ENCODE assay signal across 9 cellular contexts in the genomic region with DNA sequence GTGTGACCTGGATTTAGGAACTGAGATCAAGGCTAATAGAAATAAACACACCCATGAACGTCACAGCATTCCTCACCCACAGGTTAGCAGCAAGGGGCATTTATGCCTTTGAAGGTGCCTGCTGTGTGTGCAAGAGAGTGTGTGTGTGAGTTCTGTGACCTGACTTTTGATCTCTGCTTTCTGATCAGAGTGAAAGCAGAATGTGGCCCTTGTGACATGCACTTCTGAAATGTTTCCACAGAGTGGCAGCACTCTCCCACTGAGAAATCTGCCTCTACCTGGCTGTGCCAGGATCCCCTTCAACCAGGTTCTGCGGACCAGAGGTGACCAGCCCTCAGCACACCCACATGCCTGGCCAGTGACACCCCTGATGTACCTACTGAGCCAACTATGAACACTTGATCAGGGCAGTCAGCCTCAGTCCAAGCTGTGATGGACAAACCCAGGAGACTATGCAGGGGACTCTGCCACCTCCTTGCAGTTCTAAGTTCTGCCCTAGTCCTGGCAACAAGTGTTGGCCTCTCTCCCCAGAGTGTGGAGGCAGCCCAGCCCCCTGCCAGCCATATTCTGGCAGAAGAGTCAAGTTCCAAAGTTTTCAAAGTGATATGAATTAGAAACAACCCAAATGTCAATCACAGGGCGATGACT. TPM values are rescaled to one million over a fixed set of nuclear protein-coding genes. Genes with fewer than 3 reads are reported as not detected.
A peak's percentile ranks its signal among the peaks of the same experiment; 100 is the strongest.
DNase-seq lines count a peak whose midpoint lies in the region; ATAC-seq and TF ChIP-seq lines count a peak whose summit lies in the region.
"Had no signal": no experiment of that assay in that cellular context is flagged by ENCODE, and none has a peak within 500 bp of the region (broad histone marks: within the 10 kb centered on the region; RNA-seq: fewer than 3 reads in every experiment).

No MANE protein-coding gene starts in this region.

- no peak overlapping the region for H2BK120ac ChIP-seq in H9 (ENCODE audit: low read depth, low read length, poor library complexity, severe bottlenecking)

- intact Hi-C loops in left ventricle myocardium superior (cut with micrococcal nuclease), result loop anchor here (5.0 kb wide), 1 partner anchor 188 kb away; no protein-coding TSS in a partner anchor

- no peaks in the 10 kb centered on the region for H3K79me2 ChIP-seq in H9 (ENCODE audit: insufficient read depth, low read length)

- H3K23ac ChIP-seq in H9 (ENCODE audit: insufficient read length, low read depth, low read length), result no peak overlapping the region

- H4K91ac ChIP-seq in H9 (ENCODE audit: insufficient read length, low read depth, low read length), result no peak overlapping the region

- CTCF ChIA-PET in activated CD8-positive, alpha-beta T cell treated with anti-CD3 and anti-CD28 coated beads, Interleukin-2, amount 10 ng/mL, durations not matched to agents 7 days and 5 days (lab: Charles Lee), result interaction anchor here (1.0 to 4.1 kb wide), 8 partner anchors 12 to 197 kb away, joined by 3 to 32 read pairs (median 4); no protein-coding TSS in a partner anchor

- no peaks in the 10 kb centered on the region for H3K79me1 ChIP-seq in H9 (ENCODE audit: insufficient read depth, low read depth, low read length, poor library complexity, severe bottlenecking)

- H2AFZ ChIP-seq in H9 (ENCODE audit: low read length), result no peak overlapping the region

- no peaks in the 10 kb centered on the region for H3K27me3 ChIP-seq in H9 (ENCODE audit: insufficient read depth, low read length)

- no peak overlapping the region for H3T11ph ChIP-seq in H9 (ENCODE audit: low read length)

- no peak overlapping the region for H2BK15ac ChIP-seq in H9 (ENCODE audit: low read depth, low read length)

- no peak overlapping the region for H3K18ac ChIP-seq in H9 (ENCODE audit: insufficient read length, low read depth, low read length)

- no peaks in the 10 kb centered on the region for H4K20me1 ChIP-seq in H9 (ENCODE audit: control insufficient read depth, insufficient read depth, insufficient read length)

- H3K23me2 ChIP-seq in H9 (ENCODE audit: insufficient read length, low read depth, low read length, poor library complexity, severe bottlenecking), result no peaks in the 10 kb centered on the region

- no peak overlapping the region for H2BK12ac ChIP-seq in H9 (ENCODE audit: insufficient read length, low read depth, low read length)

- DNase-seq in activated CD4-positive, alpha-beta T cell treated with anti-CD3 and anti-CD28 coated beads for 48 hours, result peak; percentile 37
- DNase-seq in activated CD4-positive, alpha-beta T cell treated with anti-CD3 and anti-CD28 coated beads for 1 hour, result no peak
- peak; percentile 66 for DNase-seq in H9
- peak; percentile 16 for DNase-seq in NCI-H2107 treated with DMSO at 0.1 percent for 48 hours (lab: John Stamatoyannopoulos, UW; ENCODE audit: unreplicated experiment)
- peak; percentile 47 for DNase-seq in activated CD8-positive, alpha-beta T cell treated with anti-CD3 and anti-CD28 coated beads, Interleukin-2, amount 10 ng/mL, durations not matched to agents 7 days and 5 days
- DNase-seq in left ventricle myocardium superior, result no peak
- peak; percentile 26 to 32 for DNase-seq in stimulated activated CD4-positive, alpha-beta T cell treated with anti-CD3 and anti-CD28 coated beads, Interleukin-2, amount 100 ng/mL, for 24 hours
- DNase-seq: activated T-cell treated with anti-CD3 and anti-CD28 coated beads, Interleukin-2, amount 50 U/mL, for 4 hours had no signal

- H4K8ac ChIP-seq in H9 (replicated peaks; ENCODE audit: insufficient read length, low read depth, low read length), result no peak overlapping the region

- H3K9me3 ChIP-seq in H9 (ENCODE audit: control insufficient read depth, low read depth, low read length), result no peaks in the 10 kb centered on the region

- no peak overlapping the region for H3K56ac ChIP-seq in H9 (ENCODE audit: insufficient read length, low read depth, low read length)

- H3K4ac ChIP-seq in H9 (ENCODE audit: low read depth, low read length), result no peak overlapping the region

- no peaks in the 10 kb centered on the region for H3K4me1 ChIP-seq in H9 (ENCODE audit: insufficient read depth, low read length)

- H3K36me3 Mint-ChIP-seq in H9 (ENCODE audit: insufficient read depth in 1 of 3, low read depth in 3 of 3), result no peaks in the 10 kb centered on the region
- no peaks in the 10 kb centered on the region for H3K36me3 Mint-ChIP-seq in activated CD8-positive, alpha-beta T cell treated with anti-CD3 and anti-CD28 coated beads, Interleukin-2, amount 10 ng/mL, durations not matched to agents 7 days and 5 days (ENCODE audit: low read depth)

- H3K27ac Mint-ChIP-seq in H9, result no peak overlapping the region
- no peak overlapping the region for H3K27ac Mint-ChIP-seq in activated CD8-positive, alpha-beta T cell treated with anti-CD3 and anti-CD28 coated beads, Interleukin-2, amount 10 ng/mL, durations not matched to agents 7 days and 5 days

- no peak overlapping the region for H3K14ac ChIP-seq in H9 (ENCODE audit: insufficient read depth, low read length)

- no peaks in the 10 kb centered on the region for H3K27me3 Mint-ChIP-seq in H9 (ENCODE audit: low read depth)
- H3K27me3 Mint-ChIP-seq in activated CD8-positive, alpha-beta T cell treated with anti-CD3 and anti-CD28 coated beads, Interleukin-2, amount 10 ng/mL, durations not matched to agents 7 days and 5 days (ENCODE audit: low read depth), result peaks cover 25% of the 10 kb centered on the region

- POLR2A ChIA-PET in activated CD8-positive, alpha-beta T cell treated with anti-CD3 and anti-CD28 coated beads, Interleukin-2, amount 10 ng/mL, durations not matched to agents 7 days and 5 days (lab: Charles Lee), result no interaction called here

- no peak overlapping the region for H2BK20ac ChIP-seq in H9 (ENCODE audit: low read depth, low read length, poor library complexity, severe bottlenecking)

- H3K4me1 Mint-ChIP-seq in H9, result no peaks in the 10 kb centered on the region; a peak in 1 of 4 replicates
- H3K4me1 Mint-ChIP-seq in activated CD8-positive, alpha-beta T cell treated with anti-CD3 and anti-CD28 coated beads, Interleukin-2, amount 10 ng/mL, durations not matched to agents 7 days and 5 days (ENCODE audit: low read depth), result peaks cover 2% of the 10 kb centered on the region

- no peaks in the 10 kb centered on the region for H3K9me3 Mint-ChIP-seq in H9
- H3K9me3 Mint-ChIP-seq in activated CD8-positive, alpha-beta T cell treated with anti-CD3 and anti-CD28 coated beads, Interleukin-2, amount 10 ng/mL, durations not matched to agents 7 days and 5 days (ENCODE audit: insufficient read depth), result no peaks in the 10 kb centered on the region
- H3K9me3 Mint-ChIP-seq: activated T-cell treated with anti-CD3 and anti-CD28 coated beads, Interleukin-2, amount 50 U/mL, for 4 hours had no signal

- no CpG with 5 or more reads among the region's 3 CpGs for WGBS in H9 (ENCODE audit: extremely low coverage, insufficient read length, low lambda C conversion rate)

- no peak overlapping the region for H2BK5ac ChIP-seq in H9 (ENCODE audit: insufficient read length, low read length)

- H3K9ac ChIP-seq in H9 (ENCODE audit: extremely low read depth, insufficient read length, low read length), result no peak overlapping the region

- peak; percentile 47 for ATAC-seq in activated CD8-positive, alpha-beta T cell treated with anti-CD3 and anti-CD28 coated beads, Interleukin-2, amount 10 ng/mL, durations not matched to agents 7 days and 5 days
- ATAC-seq in left ventricle myocardium superior (peak; percentile 68), HG03135 (IDR thresholded peaks at IDR 0.05; ENCODE audit: unreplicated experiment) (no peak)

- no peak overlapping the region for H3K4me2 ChIP-seq in H9 (ENCODE audit: insufficient read depth, insufficient read length, low read length)

- H3K4me3 Mint-ChIP-seq in H9, result no peak overlapping the region
- H3K4me3 Mint-ChIP-seq in activated CD8-positive, alpha-beta T cell treated with anti-CD3 and anti-CD28 coated beads, Interleukin-2, amount 10 ng/mL, durations not matched to agents 7 days and 5 days, result no peak overlapping the region
- H3K4me3 Mint-ChIP-seq: activated T-cell treated with anti-CD3 and anti-CD28 coated beads, Interleukin-2, amount 50 U/mL, for 4 hours had no signal

- H2AK5ac ChIP-seq in H9 (ENCODE audit: insufficient read length, low read length), result no peak overlapping the region

- no peak overlapping the region for H4K5ac ChIP-seq in H9 (ENCODE audit: insufficient read length, low read depth, low read length)

- TF ChIP-seq CTCF in H9 (conservative IDR thresholded peaks at IDR 0.05), result peak; percentile 82

- H3K27ac ChIP-seq in H9 (ENCODE audit: insufficient read length, low read depth, low read length), result no peak overlapping the region

RNA-seq across cellular contexts. Expression of a gene that starts 41.0 kb away (rescaled TPM):
- total RNA-seq in H9 (2021) (not detected in 2 replicates), left ventricle myocardium superior (2.2 TPM)
- total RNA-seq in activated CD8-positive, alpha-beta T cell treated with anti-CD3 and anti-CD28 coated beads, Interleukin-2, amount 10 ng/mL, durations not matched to agents 7 days and 5 days, result not detected
- total RNA-seq: activated T-cell treated with anti-CD3 and anti-CD28 coated beads, Interleukin-2, amount 50 U/mL, for 4 hours had no signal

RNA-seq across cellular contexts. Expression of a gene that starts 47.4 kb away (rescaled TPM):
- total RNA-seq in H9 (2021), result not detected in 2 replicates
- not detected for total RNA-seq in activated CD8-positive, alpha-beta T cell treated with anti-CD3 and anti-CD28 coated beads, Interleukin-2, amount 10 ng/mL, durations not matched to agents 7 days and 5 days
- total RNA-seq in left ventricle myocardium superior, result not detected
- total RNA-seq: activated T-cell treated with anti-CD3 and anti-CD28 coated beads, Interleukin-2, amount 50 U/mL, for 4 hours had no signal

Comparison
In these comparisons a context has a peak if more than half of its experiments do, and no peak if none do; other contexts are left out.
1. DNase-seq: peak in activated CD4-positive, alpha-beta T cell treated with anti-CD3 and anti-CD28 coated beads for 48 hours (single experiment), H9 (single experiment), NCI-H2107 treated with DMSO at 0.1 percent for 48 hours (single experiment), activated CD8-positive, alpha-beta T cell treated with anti-CD3 and anti-CD28 coated beads, Interleukin-2, amount 10 ng/mL, durations not matched to agents 7 days and 5 days (single experiment) and stimulated activated CD4-positive, alpha-beta T cell treated with anti-CD3 and anti-CD28 coated beads, Interleukin-2, amount 100 ng/mL, for 24 hours (2 of 2); none in activated CD4-positive, alpha-beta T cell treated with anti-CD3 and anti-CD28 coated beads for 1 hour (single experiment) and left ventricle myocardium superior (single experiment).